18 cellular contexts compared by ENCODE assay signal in the genomic region with DNA sequence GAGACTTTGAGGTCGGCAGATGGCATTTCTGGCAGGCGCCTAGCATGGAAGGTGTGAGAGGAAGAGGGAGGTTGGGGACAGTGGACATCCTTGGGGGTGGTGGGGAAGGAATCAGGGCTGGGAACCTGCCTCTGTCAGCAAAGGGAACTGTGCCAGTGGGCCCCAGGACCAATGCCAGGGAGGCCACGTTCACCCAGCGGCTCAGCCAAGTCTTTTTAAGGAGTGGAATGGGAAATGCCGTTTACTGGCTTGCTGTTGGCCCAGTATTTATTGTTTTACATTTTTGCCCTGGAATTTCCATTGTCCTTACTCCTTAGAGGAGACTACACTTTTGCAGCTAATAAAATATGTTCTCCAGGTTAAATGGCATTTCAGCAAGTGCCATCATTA.
DNase-seq lines count a peak whose midpoint lies in the region; ATAC-seq and TF ChIP-seq lines count a peak whose summit lies in the region.
"Had no signal": no experiment of that assay in that cellular context is flagged by ENCODE, and none has a peak within 500 bp of the region (broad histone marks: within the 10 kb centered on the region; RNA-seq: fewer than 3 reads in every experiment).

No MANE protein-coding gene starts in this region.

- no peaks in the 10 kb centered on the region for H3K36me3 Mint-ChIP-seq in activated CD4-positive, alpha-beta T cell treated with anti-CD3 and anti-CD28 coated beads, Interleukin-2, amount 10 ng/mL, durations not matched to agents 7 days and 5 days (ENCODE audit: low read depth)

- H3K4me1 ChIP-seq in ascending aorta (peaks cover 5 to 19% of the 10 kb centered on the region in 2 donors), heart right ventricle (peaks cover 7 to 48% (median 43%) of the 10 kb centered on the region in 9 donors), rectal smooth muscle tissue (ENCODE audit: control insufficient read depth, insufficient read depth, low read length) (peaks cover 26% of the 10 kb centered on the region)

- H3K9me3 Mint-ChIP-seq in activated CD4-positive, alpha-beta T cell treated with anti-CD3 and anti-CD28 coated beads, Interleukin-2, amount 10 ng/mL, durations not matched to agents 7 days and 5 days = no peaks in the 10 kb centered on the region
- H3K9me3 Mint-ChIP-seq: activated naive CD4-positive, alpha-beta T cell treated with anti-CD3 and anti-CD28 coated beads, Interleukin-2, amount 50 U/mL, for 72 hours; T-helper 1 cell treated with Interleukin-12 subunit alpha and Interleukin-12 subunit beta and Interleukin-4 antibody, amounts not matched to agents 30 μg/mL and 1 μg/mL, for 36 hours had no signal

- H3K4me3 Mint-ChIP-seq in activated CD4-positive, alpha-beta T cell treated with anti-CD3 and anti-CD28 coated beads, Interleukin-2, amount 10 ng/mL, durations not matched to agents 7 days and 5 days = no peak overlapping the region
- H3K4me3 Mint-ChIP-seq: B cell; stimulated activated naive CD8-positive, alpha-beta T cell treated with anti-CD3 and anti-CD28 coated beads, Interleukin-15, Interleukin-2, amounts not matched to agents 100 ng/mL and 50 ng/mL, for 24 hours; T-helper 1 cell treated with Interleukin-12 subunit alpha and Interleukin-12 subunit beta and Interleukin-4 antibody, amounts not matched to agents 30 μg/mL and 1 μg/mL, for 36 hours had no signal

- H3K27me3 ChIP-seq in ascending aorta (no peaks in the 10 kb centered on the region), heart right ventricle (no peaks in the 10 kb centered on the region), rectal smooth muscle tissue (ENCODE audit: control insufficient read depth, insufficient read depth, low read length) (no peaks in the 10 kb centered on the region)
- H3K27me3 ChIP-seq: neutrophil had no signal

- H3K27me3 Mint-ChIP-seq in activated CD4-positive, alpha-beta T cell treated with anti-CD3 and anti-CD28 coated beads, Interleukin-2, amount 10 ng/mL, durations not matched to agents 7 days and 5 days = peaks cover 6% of the 10 kb centered on the region

- no peaks in the 10 kb centered on the region for H3K4me1 Mint-ChIP-seq in activated CD4-positive, alpha-beta T cell treated with anti-CD3 and anti-CD28 coated beads, Interleukin-2, amount 10 ng/mL, durations not matched to agents 7 days and 5 days
- H3K4me1 Mint-ChIP-seq: B cell had no signal

- ATAC-seq in heart right ventricle (peak; percentile 57 to 76 (median 72)), GM18858 (IDR thresholded peaks at IDR 0.05; ENCODE audit: unreplicated experiment) (no peak)
- ATAC-seq: activated naive CD4-positive, alpha-beta T cell treated with anti-CD3 and anti-CD28 coated beads, Interleukin-2, amount 50 U/mL, for 72 hours had no signal

- peaks cover 0 to under 1% of the 10 kb centered on the region in 2 donors for H3K9me3 ChIP-seq in ascending aorta
- peaks cover 0 to under 1% (median 0%) of the 10 kb centered on the region in 11 donors for H3K9me3 ChIP-seq in heart right ventricle
- H3K9me3 ChIP-seq: neutrophil had no signal

- H3K27ac Mint-ChIP-seq in activated CD4-positive, alpha-beta T cell treated with anti-CD3 and anti-CD28 coated beads, Interleukin-2, amount 10 ng/mL, durations not matched to agents 7 days and 5 days = no peak overlapping the region
- H3K27ac Mint-ChIP-seq: activated naive CD4-positive, alpha-beta T cell treated with anti-CD3 and anti-CD28 coated beads, Interleukin-2, amount 50 U/mL, for 72 hours; B cell; stimulated activated naive CD8-positive, alpha-beta T cell treated with anti-CD3 and anti-CD28 coated beads, Interleukin-15, Interleukin-2, amounts not matched to agents 100 ng/mL and 50 ng/mL, for 24 hours; T-helper 1 cell treated with Interleukin-12 subunit alpha and Interleukin-12 subunit beta and Interleukin-4 antibody, amounts not matched to agents 30 μg/mL and 1 μg/mL, for 36 hours had no signal

- no peak overlapping the region for H3K4me3 ChIP-seq in ascending aorta
- no peak overlapping the region for H3K4me3 ChIP-seq in heart right ventricle
- H3K4me3 ChIP-seq in rectal smooth muscle tissue (ENCODE audit: low read length) = no peak overlapping the region
- H3K4me3 ChIP-seq: smooth muscle cell had no signal

- WGBS in heart right ventricle, 2 donors = 30 to 45% methylated on average over 5 of the region's 5 CpGs

- CTCF ChIA-PET in activated CD4-positive, alpha-beta T cell treated with anti-CD3 and anti-CD28 coated beads, Interleukin-2, amount 10 ng/mL, durations not matched to agents 7 days and 5 days (lab: Charles Lee) = no interaction called here

- no peaks in the 10 kb centered on the region for H3K36me3 ChIP-seq in ascending aorta
- no peaks in the 10 kb centered on the region for H3K36me3 ChIP-seq in heart right ventricle
- no peaks in the 10 kb centered on the region for H3K36me3 ChIP-seq in rectal smooth muscle tissue (ENCODE audit: control insufficient read depth, insufficient read depth, low read length)
- H3K36me3 ChIP-seq: neutrophil had no signal

- DNase-seq in EH (ENCODE audit: low read depth) (peak; percentile 68), ascending aorta (ENCODE audit: low spot score in 2 of 2) (no peak), heart right ventricle (peak; percentile 43 to 69), HuH-7 (ENCODE audit: low spot score) (no peak), NCI-H1092 treated with DMSO at 0.1 percent for 48 hours (lab: John Stamatoyannopoulos, UW) (no peak)
- DNase-seq in activated CD4-positive, alpha-beta T cell treated with anti-CD3 and anti-CD28 coated beads, Interleukin-2, amount 10 ng/mL, durations not matched to agents 7 days and 5 days = no peak
- DNase-seq: DMS153, HCEC 1CT, NCI-H2029, NCI-H526 treated with DMSO at 0.1 percent for 48 hours had no signal

- H3K27ac ChIP-seq in ascending aorta = peak overlapping the region; percentile 28 to 64
- peak overlapping the region in 9 of 10 donors; percentile 41 to 74 (median 64) for H3K27ac ChIP-seq in heart right ventricle
- peak overlapping the region; percentile 80 for H3K27ac ChIP-seq in rectal smooth muscle tissue (ENCODE audit: low read depth, low read length)
- H3K27ac ChIP-seq: neutrophil had no signal

- intact Hi-C loops in ascending aorta (cut with DNase I) (loop anchor here (5.0 kb wide), 1 partner anchor 128 kb away; no protein-coding TSS in a partner anchor), heart right ventricle (cut with DNase I) (loop anchor here in 4 of 10 donors (5.0 to 10.0 kb wide), 3 partner anchors 73 to 136 kb away; no protein-coding TSS in a partner anchor)

- H3K9ac ChIP-seq in rectal smooth muscle tissue (ENCODE audit: low read length) = no peak overlapping the region

- TF ChIP-seq CTCF in ascending aorta (IDR thresholded peaks at IDR 0.05) (no peak), heart right ventricle (IDR thresholded peaks at IDR 0.05) (no peak)

- POLR2A ChIA-PET in activated CD4-positive, alpha-beta T cell treated with anti-CD3 and anti-CD28 coated beads, Interleukin-2, amount 10 ng/mL, durations not matched to agents 7 days and 5 days (lab: Charles Lee) = no interaction called here

Comparison
In these comparisons a context has a peak if more than half of its experiments do, and no peak if none do; other contexts are left out.
1. DNase-seq: peak in EH (single experiment) and heart right ventricle (2 of 2); none in ascending aorta (0 of 2), HuH-7 (single experiment), NCI-H1092 treated with DMSO at 0.1 percent for 48 hours (single experiment) and activated CD4-positive, alpha-beta T cell treated with anti-CD3 and anti-CD28 coated beads, Interleukin-2, amount 10 ng/mL, durations not matched to agents 7 days and 5 days (single experiment).
2. Peak in every context shown above with its lines, with median percentiles within 50 percentile points of each other: H3K27ac ChIP-seq.